22 cellular contexts compared by ENCODE assay signal in the genomic region with DNA sequence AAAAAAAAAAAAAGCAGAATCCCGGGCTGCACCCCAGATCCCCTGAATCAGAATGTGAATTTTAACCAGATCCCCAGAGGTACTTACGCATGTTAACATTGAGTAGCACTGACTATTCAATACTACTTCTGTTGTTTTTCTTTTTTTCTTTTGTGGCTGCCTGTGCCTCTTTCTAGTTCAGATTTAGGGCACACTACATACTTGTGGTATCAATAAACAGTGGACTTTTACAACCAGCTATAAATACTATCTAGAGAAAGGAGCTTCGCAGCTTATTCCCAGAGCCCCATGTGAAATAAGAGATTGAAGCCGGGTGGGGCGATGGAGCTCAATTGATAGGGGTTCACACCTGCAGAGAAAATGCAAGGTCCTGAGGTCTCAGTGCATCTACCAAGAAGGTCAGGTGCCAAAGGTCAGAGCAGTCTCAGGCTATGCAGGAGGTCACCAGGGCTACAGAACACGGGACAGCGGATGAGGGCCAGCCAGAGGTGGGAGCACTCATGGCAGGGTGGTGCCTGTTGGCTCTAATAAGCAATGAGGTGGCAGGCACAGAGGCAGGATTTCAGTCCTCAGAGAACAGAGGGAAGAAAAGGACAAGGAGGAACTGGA. TPM values are rescaled to one million over a fixed set of nuclear protein-coding genes. Genes with fewer than 3 reads are reported as not detected.
DNase-seq lines count a peak whose midpoint lies in the region; ATAC-seq and TF ChIP-seq lines count a peak whose summit lies in the region.
"Had no signal": no experiment of that assay in that cellular context is flagged by ENCODE, and none has a peak within 500 bp of the region (broad histone marks: within the 10 kb centered on the region; RNA-seq: fewer than 3 reads in every experiment).

No MANE protein-coding gene starts in this region.

- peaks cover 58% of the 10 kb centered on the region for H3K4me1 Mint-ChIP-seq in HFFc6 (ENCODE audit: low read depth)
- H3K4me1 Mint-ChIP-seq in nephron = peaks cover 30% of the 10 kb centered on the region
- peaks cover 48% of the 10 kb centered on the region for H3K4me1 Mint-ChIP-seq in type B pancreatic cell (ENCODE audit: unreplicated experiment)

- no peak overlapping the region for H3K4me3 ChIP-seq in body of pancreas
- H3K4me3 ChIP-seq: BLaER1, lower lobe of right lung had no signal

- 73 to 74% methylated on average over 7 of the region's 7 CpGs for WGBS in body of pancreas, 2 donors

- no peak for TF ChIP-seq POLR2A in body of pancreas (IDR thresholded peaks at IDR 0.05)

- H3K27me3 ChIP-seq in body of pancreas (no peaks in the 10 kb centered on the region), foreskin keratinocyte (no peaks in the 10 kb centered on the region)
- H3K27me3 ChIP-seq: BLaER1 had no signal

- H3K27ac Mint-ChIP-seq in HFFc6 (peak overlapping the region; percentile 67; the same call in 1 of the 2 replicates), nephron (peak overlapping the region; percentile 30 to 73 (median 67)), type B pancreatic cell (peak overlapping the region; percentile 99)
- H3K27ac Mint-ChIP-seq: dendritic cell treated with granulocyte-macrophage colony-stimulating factor and Interleukin-4, amounts not matched to agents 40 ng/mL and 50 ng/mL, for 4 days; naive thymus-derived CD8-positive, alpha-beta T cell had no signal

- no peaks in the 10 kb centered on the region for H3K36me3 ChIP-seq in body of pancreas (replicated peaks in 1 of 2; ENCODE audit: insufficient read depth in 1 of 2, low read depth in 2 of 2)
- H3K36me3 ChIP-seq: BLaER1, lower lobe of right lung had no signal

- H3K27me3 Mint-ChIP-seq in HFFc6 (ENCODE audit: insufficient read depth) = peaks cover 6% of the 10 kb centered on the region
- H3K27me3 Mint-ChIP-seq in nephron (ENCODE audit: low read depth) = peaks cover 11% of the 10 kb centered on the region
- no peaks in the 10 kb centered on the region for H3K27me3 Mint-ChIP-seq in type B pancreatic cell

- ATAC-seq in body of pancreas (no peak), foreskin keratinocyte (no peak), GM21619 (IDR thresholded peaks at IDR 0.05; ENCODE audit: unreplicated experiment) (no peak)
- ATAC-seq: activated T-cell treated with anti-CD3 and anti-CD28 coated beads, Interleukin-2, amount 50 U/mL, for 4 hours; naive thymus-derived CD8-positive, alpha-beta T cell; Panc1 had no signal

- no peaks in the 10 kb centered on the region for H3K9me3 Mint-ChIP-seq in HFFc6
- H3K9me3 Mint-ChIP-seq in nephron = no peaks in the 10 kb centered on the region
- H3K9me3 Mint-ChIP-seq in type B pancreatic cell = no peaks in the 10 kb centered on the region
- H3K9me3 Mint-ChIP-seq: activated T-cell treated with anti-CD3 and anti-CD28 coated beads, Interleukin-2, amount 50 U/mL, for 4 hours; dendritic cell treated with granulocyte-macrophage colony-stimulating factor and Interleukin-4, amounts not matched to agents 40 ng/mL and 50 ng/mL, for 4 days; naive thymus-derived CD8-positive, alpha-beta T cell had no signal

- TF ChIP-seq CTCF in HFFc6 (IDR thresholded peaks at IDR 0.05) (no peak), body of pancreas (IDR thresholded peaks at IDR 0.05) (no peak), nephron (IDR thresholded peaks at IDR 0.05; ENCODE audit: unreplicated experiment in 3 of 3) (no peak), type B pancreatic cell (conservative IDR thresholded peaks at IDR 0.05) (no peak), foreskin keratinocyte (conservative IDR thresholded peaks at IDR 0.05) (no peak)

- H3K27ac ChIP-seq in body of pancreas = peak overlapping the region; percentile 11 to 93 (median 92)
- no peak overlapping the region for H3K27ac ChIP-seq in foreskin keratinocyte
- H3K27ac ChIP-seq: BLaER1 had no signal

- intact Hi-C loops in body of pancreas (cut with DNase I) = no loop called here

- no peaks in the 10 kb centered on the region for H3K36me3 Mint-ChIP-seq in HFFc6 (ENCODE audit: low read depth)
- H3K36me3 Mint-ChIP-seq in nephron (ENCODE audit: low read depth) = no peaks in the 10 kb centered on the region
- peaks cover 5% of the 10 kb centered on the region for H3K36me3 Mint-ChIP-seq in type B pancreatic cell
- H3K36me3 Mint-ChIP-seq: naive thymus-derived CD8-positive, alpha-beta T cell had no signal

- H3K4me3 Mint-ChIP-seq in HFFc6 (peak overlapping the region; percentile 27), nephron (no peak overlapping the region), type B pancreatic cell (peak overlapping the region; percentile 68)
- H3K4me3 Mint-ChIP-seq: activated T-cell treated with anti-CD3 and anti-CD28 coated beads, Interleukin-2, amount 50 U/mL, for 4 hours; dendritic cell treated with granulocyte-macrophage colony-stimulating factor and Interleukin-4, amounts not matched to agents 40 ng/mL and 50 ng/mL, for 4 days; naive thymus-derived CD8-positive, alpha-beta T cell had no signal

- H3K4me1 ChIP-seq in body of pancreas (peaks cover 73% of the 10 kb centered on the region), foreskin keratinocyte (peaks cover 27% of the 10 kb centered on the region)

- no peaks in the 10 kb centered on the region for H3K9me3 ChIP-seq in body of pancreas
- H3K9me3 ChIP-seq: BLaER1, lower lobe of right lung had no signal

- no peak for DNase-seq in HFFc6
- no peak for DNase-seq in body of pancreas
- no peak for DNase-seq in type B pancreatic cell (ENCODE audit: extremely low spot score, unreplicated experiment)
- no peak for DNase-seq in foreskin keratinocyte
- no peak for DNase-seq in cerebellar nuclear complex (lab: John Stamatoyannopoulos, UW)
- DNase-seq: activated CD4-positive, alpha-beta T cell treated with anti-CD3 and anti-CD28 coated beads, Interleukin-2, amount 50 U/mL, for 48 hours; activated naive CD4-positive, alpha-beta T cell treated with anti-CD3 and anti-CD28 coated beads, Interleukin-2, amount 50 U/mL, for 16 hours; activated T-cell treated with anti-CD3 and anti-CD28 coated beads, Interleukin-2, amount 50 U/mL, for 4 hours; DMS 273 treated with DMSO at 0.1 percent for 48 hours; erythroblast; GOT3; KG1; lower lobe of right lung; naive thymus-derived CD8-positive, alpha-beta T cell; NCI-H2171; NCI-H748 treated with DMSO at 0.1 percent for 48 hours; stimulated activated CD4-positive, alpha-beta T cell treated with anti-CD3 and anti-CD28 coated beads, Interleukin-1b, Interleukin-23, amount 100 ng/mL, for 48 hours had no signal

RNA-seq across cellular contexts. Expression of a gene that starts 22.3 kb away (rescaled TPM):
- 1 to 10 TPM; 3.3 to 8.4 (median 7.2) TPM for total RNA-seq in HFFc6 (2021; fragmentation: NEBNext Ultra II Directional; extraction: Animal tissue kit (Norgen Biotek cat#: 25700))
- 10 to 100 TPM; 40.0 to 49.4 TPM for total RNA-seq in body of pancreas
- total RNA-seq in type B pancreatic cell (ENCODE audit: low replicate concordance) = 80.1 and 183 TPM in 2 replicates
- 32.7 and 37.9 TPM in 2 replicates for total RNA-seq in foreskin keratinocyte
- 18.1 and 20.1 TPM in 2 replicates for polyA plus RNA-seq in foreskin keratinocyte

Comparison
In these comparisons a context has a peak if more than half of its experiments do, and no peak if none do; other contexts are left out.
1. H3K4me3 Mint-ChIP-seq: peak in HFFc6 (single experiment) and type B pancreatic cell (single experiment); none in nephron (0 of 3).
2. Peak in every context shown above with its lines, with median percentiles within 50 percentile points of each other: H3K27ac Mint-ChIP-seq.